9 cellular contexts compared by ENCODE assay signal in genomic region chr11:2379471-2380174, GRCh38. TPM values are rescaled to one million over a fixed set of nuclear protein-coding genes. Genes with fewer than 3 reads are reported as not detected.
A peak's percentile ranks its signal among the peaks of the same experiment; 100 is the strongest.
DNase-seq lines count a peak whose midpoint lies in the region; ATAC-seq, FAIRE-seq and TF ChIP-seq lines count a peak whose summit lies in the region.
"Had no signal": no experiment of that assay in that cellular context is flagged by ENCODE, and none has a peak within 500 bp of the region (broad histone marks: within the 10 kb centered on the region; RNA-seq: fewer than 3 reads in every experiment).

No MANE protein-coding gene starts in this region.

- peak overlapping the region; percentile 36 for H3K27ac Mint-ChIP-seq in stimulated activated naive CD8-positive, alpha-beta T cell treated with anti-CD3 and anti-CD28 coated beads, Interleukin-15, Interleukin-2, amounts not matched to agents 100 ng/mL and 50 ng/mL, for 24 hours
- H3K27ac Mint-ChIP-seq in effector memory CD8-positive, alpha-beta T cell, result peak overlapping the region; percentile 41 to 81
- H3K27ac Mint-ChIP-seq in naive thymus-derived CD4-positive, alpha-beta T cell, result peak overlapping the region in 4 of 9 donors; percentile 4 to 57 (median 34)
- H3K27ac Mint-ChIP-seq in WTC11, result no peak overlapping the region

- H3K27me3 Mint-ChIP-seq in stimulated activated naive CD8-positive, alpha-beta T cell treated with anti-CD3 and anti-CD28 coated beads, Interleukin-15, Interleukin-2, amounts not matched to agents 100 ng/mL and 50 ng/mL, for 24 hours, result no peaks in the 10 kb centered on the region
- H3K27me3 Mint-ChIP-seq in effector memory CD8-positive, alpha-beta T cell, result no peaks in the 10 kb centered on the region
- H3K27me3 Mint-ChIP-seq in naive thymus-derived CD4-positive, alpha-beta T cell, result no peaks in the 10 kb centered on the region
- peaks cover 6% of the 10 kb centered on the region for H3K27me3 Mint-ChIP-seq in WTC11 (ENCODE audit: low read depth)

- no peaks in the 10 kb centered on the region for H3K9me3 ChIP-seq in naive thymus-derived CD4-positive, alpha-beta T cell (ENCODE audit: control insufficient read depth in 2 of 3, low read length in 3 of 3)

- intact Hi-C loops in naive thymus-derived CD4-positive, alpha-beta T cell (cut with micrococcal nuclease), result loop anchor here (5.0 kb wide), 2 partner anchors 72 to 508 kb away; partner anchors contain the start of gene CDKN1C (in 1 of the 2)

- no peak for TF ChIP-seq CTCF in WTC11 (IDR thresholded peaks at IDR 0.05)

- peak overlapping the region; percentile 39 for H3K4me3 Mint-ChIP-seq in stimulated activated naive CD8-positive, alpha-beta T cell treated with anti-CD3 and anti-CD28 coated beads, Interleukin-15, Interleukin-2, amounts not matched to agents 100 ng/mL and 50 ng/mL, for 24 hours
- H3K4me3 Mint-ChIP-seq in effector memory CD8-positive, alpha-beta T cell, result peak overlapping the region; percentile 88 to 89
- H3K4me3 Mint-ChIP-seq in naive thymus-derived CD4-positive, alpha-beta T cell, result peak overlapping the region in 8 of 10 donors; percentile 8 to 89 (median 40)
- H3K4me3 Mint-ChIP-seq in WTC11, result no peak overlapping the region

- H3K36me3 ChIP-seq in naive thymus-derived CD4-positive, alpha-beta T cell (ENCODE audit: control insufficient read depth in 2 of 3, insufficient read depth in 3 of 3, low read length in 3 of 3), result peaks cover 0 to 10% (median 3%) of the 10 kb centered on the region in 3 experiments

- no peak overlapping the region for H3K27ac ChIP-seq in naive thymus-derived CD4-positive, alpha-beta T cell (ENCODE audit: low read depth, low read length)

- POLR2A ChIA-PET in naive thymus-derived CD4-positive, alpha-beta T cell (lab: Charles Lee), result no interaction called here
- POLR2A ChIA-PET in WTC11 (lab: Charles Lee), result no interaction called here

- peaks cover 20 to 32% of the 10 kb centered on the region in 2 donors for H3K4me1 ChIP-seq in naive thymus-derived CD4-positive, alpha-beta T cell (ENCODE audit: control insufficient read depth in 2 of 2, insufficient read depth in 2 of 2, low read length in 2 of 2)

- no peak for FAIRE-seq in GM19239 (lab: Jason Lieb, UNC)

- DNase-seq in stimulated activated naive CD8-positive, alpha-beta T cell treated with anti-CD3 and anti-CD28 coated beads, Interleukin-15, Interleukin-2, amounts not matched to agents 100 U/mL and 50 U/mL, for 24 hours, result no peak
- DNase-seq in effector memory CD8-positive, alpha-beta T cell, result no peak
- DNase-seq in naive thymus-derived CD4-positive, alpha-beta T cell, result no peak
- DNase-seq in WTC11 (ENCODE audit: low spot score) (no peak), GM19239 (ENCODE audit: insufficient read length, low spot score) (no peak)
- DNase-seq: NCI-H1417 had no signal

- no peak for ATAC-seq in stimulated activated naive CD8-positive, alpha-beta T cell treated with anti-CD3 and anti-CD28 coated beads, Interleukin-15, Interleukin-2, amounts not matched to agents 100 U/mL and 50 U/mL, for 24 hours
- no peak for ATAC-seq in effector memory CD8-positive, alpha-beta T cell (replicated peaks)
- no peak for ATAC-seq in naive thymus-derived CD4-positive, alpha-beta T cell
- ATAC-seq in WTC11 (no peak), GM21515 (IDR thresholded peaks at IDR 0.05; ENCODE audit: unreplicated experiment) (no peak), HG02938 (IDR thresholded peaks at IDR 0.05; ENCODE audit: unreplicated experiment) (no peak)

- H3K9me3 Mint-ChIP-seq in stimulated activated naive CD8-positive, alpha-beta T cell treated with anti-CD3 and anti-CD28 coated beads, Interleukin-15, Interleukin-2, amounts not matched to agents 100 ng/mL and 50 ng/mL, for 24 hours, result no peaks in the 10 kb centered on the region
- no peaks in the 10 kb centered on the region for H3K9me3 Mint-ChIP-seq in effector memory CD8-positive, alpha-beta T cell
- no peaks in the 10 kb centered on the region for H3K9me3 Mint-ChIP-seq in naive thymus-derived CD4-positive, alpha-beta T cell
- H3K9me3 Mint-ChIP-seq in WTC11, result no peaks in the 10 kb centered on the region

- H3K36me3 Mint-ChIP-seq in stimulated activated naive CD8-positive, alpha-beta T cell treated with anti-CD3 and anti-CD28 coated beads, Interleukin-15, Interleukin-2, amounts not matched to agents 100 ng/mL and 50 ng/mL, for 24 hours (ENCODE audit: low read depth), result no peaks in the 10 kb centered on the region
- peaks cover 53% of the 10 kb centered on the region for H3K36me3 Mint-ChIP-seq in effector memory CD8-positive, alpha-beta T cell (ENCODE audit: insufficient read depth)
- no peaks in the 10 kb centered on the region for H3K36me3 Mint-ChIP-seq in naive thymus-derived CD4-positive, alpha-beta T cell
- peaks cover 3% of the 10 kb centered on the region; the same call in 1 of the 2 replicates for H3K36me3 Mint-ChIP-seq in WTC11

- CTCF ChIA-PET in naive thymus-derived CD4-positive, alpha-beta T cell (lab: Charles Lee), result no interaction called here
- CTCF ChIA-PET in WTC11 (lab: Charles Lee), result no interaction called here

- H3K27me3 ChIP-seq in naive thymus-derived CD4-positive, alpha-beta T cell (ENCODE audit: control insufficient read depth in 2 of 2, insufficient read depth in 2 of 2, low read length in 2 of 2), result no peaks in the 10 kb centered on the region

- peaks cover 35% of the 10 kb centered on the region for H3K4me1 Mint-ChIP-seq in stimulated activated naive CD8-positive, alpha-beta T cell treated with anti-CD3 and anti-CD28 coated beads, Interleukin-15, Interleukin-2, amounts not matched to agents 100 ng/mL and 50 ng/mL, for 24 hours (ENCODE audit: low read depth)
- peaks cover 50 to 59% of the 10 kb centered on the region in 2 donors for H3K4me1 Mint-ChIP-seq in effector memory CD8-positive, alpha-beta T cell (ENCODE audit: low read depth in 2 of 2)
- H3K4me1 Mint-ChIP-seq in naive thymus-derived CD4-positive, alpha-beta T cell, result peaks cover 22 to 57% (median 29%) of the 10 kb centered on the region in 7 donors
- peaks cover 24% of the 10 kb centered on the region for H3K4me1 Mint-ChIP-seq in WTC11

- H3K4me3 ChIP-seq in naive thymus-derived CD4-positive, alpha-beta T cell (ENCODE audit: low read length), result no peak overlapping the region

TF ChIP-seq in WTC11, 78 proteins besides CTCF, POLR2A, EP300 and RAD21 (continues in another document):
- TF ChIP-seq ZNF423 (CRISPR knock-in tag; IDR thresholded peaks at IDR 0.05), result no peak
- no peak for TF ChIP-seq ZNF263 (CRISPR knock-in tag; IDR thresholded peaks at IDR 0.05; ENCODE audit: low read depth)
- TF ChIP-seq, protein P1, sequence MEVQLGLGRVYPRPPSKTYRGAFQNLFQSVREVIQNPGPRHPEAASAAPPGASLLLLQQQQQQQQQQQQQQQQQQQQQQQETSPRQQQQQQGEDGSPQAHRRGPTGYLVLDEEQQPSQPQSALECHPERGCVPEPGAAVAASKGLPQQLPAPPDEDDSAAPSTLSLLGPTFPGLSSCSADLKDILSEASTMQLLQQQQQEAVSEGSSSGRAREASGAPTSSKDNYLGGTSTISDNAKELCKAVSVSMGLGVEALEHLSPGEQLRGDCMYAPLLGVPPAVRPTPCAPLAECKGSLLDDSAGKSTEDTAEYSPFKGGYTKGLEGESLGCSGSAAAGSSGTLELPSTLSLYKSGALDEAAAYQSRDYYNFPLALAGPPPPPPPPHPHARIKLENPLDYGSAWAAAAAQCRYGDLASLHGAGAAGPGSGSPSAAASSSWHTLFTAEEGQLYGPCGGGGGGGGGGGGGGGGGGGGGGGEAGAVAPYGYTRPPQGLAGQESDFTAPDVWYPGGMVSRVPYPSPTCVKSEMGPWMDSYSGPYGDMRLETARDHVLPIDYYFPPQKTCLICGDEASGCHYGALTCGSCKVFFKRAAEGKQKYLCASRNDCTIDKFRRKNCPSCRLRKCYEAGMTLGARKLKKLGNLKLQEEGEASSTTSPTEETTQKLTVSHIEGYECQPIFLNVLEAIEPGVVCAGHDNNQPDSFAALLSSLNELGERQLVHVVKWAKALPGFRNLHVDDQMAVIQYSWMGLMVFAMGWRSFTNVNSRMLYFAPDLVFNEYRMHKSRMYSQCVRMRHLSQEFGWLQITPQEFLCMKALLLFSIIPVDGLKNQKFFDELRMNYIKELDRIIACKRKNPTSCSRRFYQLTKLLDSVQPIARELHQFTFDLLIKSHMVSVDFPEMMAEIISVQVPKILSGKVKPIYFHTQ (CRISPR knock-in tag; IDR thresholded peaks at IDR 0.05), result no peak
- no peak for TF ChIP-seq NR2C2 (CRISPR knock-in tag; IDR thresholded peaks at IDR 0.05)
- TF ChIP-seq ARID4B (CRISPR knock-in tag; IDR thresholded peaks at IDR 0.05; ENCODE audit: borderline replicate concordance), result no peak

RNA-seq across cellular contexts. Expression of gene CD81, which starts 2.5 kb away (rescaled TPM):
- 100 to 1,000 TPM in 4 of 5 experiments, 10 to 100 TPM in 1; 97.5 to 173 (median 138) TPM for total RNA-seq in naive thymus-derived CD4-positive, alpha-beta T cell
- polyA plus RNA-seq in naive thymus-derived CD4-positive, alpha-beta T cell, result 10 to 100 TPM; 19.0 to 39.6 TPM
- 237 to 244 TPM (median 241 TPM) in 3 replicates for total RNA-seq in WTC11 (2021)

RNA-seq across cellular contexts. Expression of gene TSSC4, which starts 20.9 kb away (rescaled TPM):
- 10 to 100 TPM; 43.6 to 55.0 (median 50.9) TPM for total RNA-seq in naive thymus-derived CD4-positive, alpha-beta T cell
- polyA plus RNA-seq in naive thymus-derived CD4-positive, alpha-beta T cell, result 10 to 100 TPM; 51.7 to 83.7 TPM
- total RNA-seq in WTC11 (2021), result 41.2 to 45.8 TPM (median 41.4 TPM) in 3 replicates
